In the genomic region with DNA sequence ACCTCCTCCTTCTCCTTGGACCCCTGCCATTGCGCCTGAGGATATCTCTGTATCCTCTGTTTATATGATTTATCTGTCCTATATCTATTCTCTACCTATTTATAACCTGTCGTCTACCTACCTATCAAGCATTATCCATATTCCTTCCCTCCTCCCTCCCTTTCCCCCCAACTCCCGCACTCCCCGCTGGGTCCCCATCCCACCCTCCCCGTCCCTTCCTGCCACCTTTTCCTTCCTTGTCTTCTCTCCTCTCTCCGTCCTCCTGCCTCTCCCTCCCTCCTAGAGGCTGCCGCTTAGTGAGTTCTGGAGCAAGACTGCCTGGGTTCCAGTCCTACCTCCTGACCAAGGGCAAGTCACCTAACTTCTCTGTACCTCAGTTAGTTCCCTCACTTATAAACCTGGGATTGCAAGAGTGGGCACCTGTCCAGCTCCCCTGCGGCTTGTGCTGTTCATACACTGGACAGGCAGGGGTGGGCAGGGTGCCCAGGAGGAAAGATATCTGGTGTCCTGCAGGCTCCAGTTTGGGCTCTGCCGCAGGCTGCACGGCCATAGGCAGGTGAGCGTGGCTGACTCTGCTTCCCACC, we compare ENCODE assay signal across 8 cellular contexts. TPM values are rescaled to one million over a fixed set of nuclear protein-coding genes. Genes with fewer than 3 reads are reported as not detected.
A peak's percentile ranks its signal among the peaks of the same experiment; 100 is the strongest.
DNase-seq lines count a peak whose midpoint lies in the region; ATAC-seq and TF ChIP-seq lines count a peak whose summit lies in the region.
"Had no signal": no experiment of that assay in that cellular context is flagged by ENCODE, and none has a peak within 500 bp of the region (broad histone marks: within the 10 kb centered on the region; RNA-seq: fewer than 3 reads in every experiment).

No MANE protein-coding gene starts in this region.

- H3K27ac ChIP-seq in PC-3 (ENCODE audit: low read length), result peak overlapping the region; percentile 89
- peak overlapping the region in 2 of 4 donors; percentile 26 to 38 for H3K27ac ChIP-seq in esophagus squamous epithelium
- H3K27ac ChIP-seq in osteoblast (ENCODE audit: low read depth, low read length), result no peak overlapping the region

- BruUV-seq in PC-3 (replicated peaks; lab: Mats Ljungman, UMichigan), result no TSS peak

- no peaks in the 10 kb centered on the region for H4K20me1 ChIP-seq in PC-3 (ENCODE audit: low read length)
- H4K20me1 ChIP-seq in osteoblast (ENCODE audit: insufficient read depth, low read length), result peaks cover 19% of the 10 kb centered on the region

- H2AFZ ChIP-seq in PC-3 (ENCODE audit: low read length), result peak overlapping the region; percentile 73; the same call in 1 of the 2 replicates
- H2AFZ ChIP-seq in osteoblast (ENCODE audit: low read length), result no peak overlapping the region

- in situ Hi-C loops in G401 (cut with HindIII; ENCODE audit: low sequenced_read_pairs), result no loop called here

- POLR2A ChIA-PET in PC-3 (lab: Charles Lee; ENCODE audit: unreplicated experiment), result interaction anchor here (0.6 kb wide), 1 partner anchor 19 kb away, joined by 8 read pairs; no protein-coding TSS in a partner anchor

- ATAC-seq in PC-3, result peak; percentile 55
- ATAC-seq in HG03108 (IDR thresholded peaks at IDR 0.05; ENCODE audit: unreplicated experiment), result no peak

- H3F3A ChIP-seq in PC-3 (ENCODE audit: low read length, unreplicated experiment), result no peaks in the 10 kb centered on the region

- peak overlapping the region; percentile 91 for H3K4me2 ChIP-seq in PC-3 (ENCODE audit: low read length)
- no peak overlapping the region for H3K4me2 ChIP-seq in osteoblast (ENCODE audit: insufficient read depth, low read length)

- no peaks in the 10 kb centered on the region for H3K79me2 ChIP-seq in PC-3 (ENCODE audit: low read length)
- no peaks in the 10 kb centered on the region for H3K79me2 ChIP-seq in osteoblast (ENCODE audit: insufficient read depth, low read length)

- H3K36me3 ChIP-seq in PC-3 (ENCODE audit: low read depth, low read length), result no peaks in the 10 kb centered on the region
- no peaks in the 10 kb centered on the region for H3K36me3 ChIP-seq in esophagus squamous epithelium
- H3K36me3 ChIP-seq in osteoblast (ENCODE audit: insufficient read depth, low read length), result no peaks in the 10 kb centered on the region

- no peak for TF ChIP-seq CTCF in PC-3 (conservative IDR thresholded peaks at IDR 0.05; ENCODE audit: low read depth, low read length)
- TF ChIP-seq CTCF in esophagus squamous epithelium (IDR thresholded peaks at IDR 0.05), result no peak
- TF ChIP-seq CTCF in osteoblast (IDR thresholded peaks at IDR 0.05; ENCODE audit: extremely low read depth, low read depth, low read length), result no peak

- DNase-seq in G401 (ENCODE audit: low spot score) (peak; percentile 49), PC-3 (peak; percentile 96), esophagus squamous epithelium (lab: John Stamatoyannopoulos, UW) (no peak), osteoblast (ENCODE audit: insufficient read length, low spot score, missing footprints) (peak; percentile 81), 8988T (no peak), medulla oblongata (ENCODE audit: extremely low spot score) (no peak)

- H3K9me2 ChIP-seq in PC-3 (replicated peaks; ENCODE audit: low read length), result no peaks in the 10 kb centered on the region

- CTCF ChIA-PET in PC-3 (lab: Charles Lee), result interaction anchor here (0.9 to 1.4 kb wide), 2 partner anchors 31 to 46 kb away, joined by 4 to 15 read pairs; no protein-coding TSS in a partner anchor

- WGBS in esophagus squamous epithelium, 2 donors, result 8 to 9% methylated on average over 7 of the region's 11 CpGs

- H3K27me3 ChIP-seq in PC-3 (ENCODE audit: low read length) (no peaks in the 10 kb centered on the region), esophagus squamous epithelium (peaks cover 4 to 62% (median 16%) of the 10 kb centered on the region in 4 donors), osteoblast (ENCODE audit: insufficient read depth, low read length) (peaks cover 14% of the 10 kb centered on the region)

- H3K9me3 ChIP-seq in PC-3 (ENCODE audit: low read length) (no peaks in the 10 kb centered on the region), esophagus squamous epithelium (no peaks in the 10 kb centered on the region), osteoblast (ENCODE audit: low read depth, low read length) (no peaks in the 10 kb centered on the region)

- H3K4me1 ChIP-seq in PC-3 (ENCODE audit: insufficient read depth, low read length) (peaks cover 29% of the 10 kb centered on the region), esophagus squamous epithelium (peaks cover 19 to 53% (median 26%) of the 10 kb centered on the region in 3 donors), osteoblast (ENCODE audit: insufficient read depth, low read length) (no peaks in the 10 kb centered on the region)

- TF ChIP-seq POLR2A in esophagus squamous epithelium (IDR thresholded peaks at IDR 0.05), result no peak

- intact Hi-C loops in PC-3 (cut with micrococcal nuclease), result loop anchor here (2.0 kb wide), 1 partner anchor 31 kb away; a partner anchor contains a TSS
- intact Hi-C loops in esophagus squamous epithelium (cut with DNase I), result no loop called here

- H3K9ac ChIP-seq in PC-3 (ENCODE audit: low read length), result peak overlapping the region; percentile 50

- peak overlapping the region; percentile 66 for H3K4me3 ChIP-seq in PC-3 (ENCODE audit: low read length)
- peak overlapping the region in 3 of 4 donors; percentile 32 to 56 (median 36) for H3K4me3 ChIP-seq in esophagus squamous epithelium
- H3K4me3 ChIP-seq in osteoblast (ENCODE audit: insufficient read depth, low read length), result no peak overlapping the region

RNA-seq across cellular contexts. Expression of a gene that starts 16.1 kb away (rescaled TPM):
- 0.10 and 0.12 TPM in 2 replicates for total RNA-seq in G401 (2014; rRNA removed; shearing (Covaris generic))
- total RNA-seq in PC-3 (2014; rRNA removed) (1.1 and 3.7 TPM in 2 replicates), esophagus squamous epithelium (1 to 10 TPM in 2 of 4 donors, under 1 TPM in 1, not detected in 1; 0.44 to 4.4 (median 2.0) TPM), osteoblast (not detected in 2 replicates)

RNA-seq across cellular contexts. Expression of a gene that starts 17.7 kb away (rescaled TPM):
- 5.3 and 12.4 TPM in 2 replicates for total RNA-seq in G401 (2014; rRNA removed; shearing (Covaris generic))
- total RNA-seq in PC-3 (2014; rRNA removed) (55.5 and 65.8 TPM in 2 replicates), esophagus squamous epithelium (10 to 100 TPM; 22.9 to 95.2 (median 49.6) TPM), osteoblast (40.7 and 42.3 TPM in 2 replicates)

RNA-seq across cellular contexts. Expression of a gene that starts 32.2 kb away (rescaled TPM):
- 20.6 and 20.7 TPM in 2 replicates for total RNA-seq in G401 (2014; rRNA removed; shearing (Covaris generic))
- 7.1 and 12.6 TPM in 2 replicates for total RNA-seq in PC-3 (2014; rRNA removed)
- total RNA-seq in esophagus squamous epithelium, result 10 to 100 TPM in 2 of 4 donors, 1 to 10 TPM in 2; 8.1 to 13.1 (median 10.1) TPM
- 14.4 and 21.4 TPM in 2 replicates for total RNA-seq in osteoblast

RNA-seq across cellular contexts. Expression of a gene that starts 41.7 kb away (rescaled TPM):
- total RNA-seq in G401 (2014; rRNA removed; shearing (Covaris generic)), result 85.4 and 87.3 TPM in 2 replicates
- 0.73 and 1.4 TPM in 2 replicates for total RNA-seq in PC-3 (2014; rRNA removed)
- total RNA-seq in esophagus squamous epithelium, result 10 to 100 TPM in 2 of 4 donors, 1 to 10 TPM in 2; 6.0 to 39.4 (median 9.8) TPM
- total RNA-seq in osteoblast, result 18.8 and 20.3 TPM in 2 replicates
- total RNA-seq: OCI-LY7 had no signal

Comparison
In these comparisons a context has a peak if more than half of its experiments do, and no peak if none do; other contexts are left out.
1. DNase-seq: peak in G401 (single experiment), PC-3 (single experiment) and osteoblast (single experiment); none in esophagus squamous epithelium (single experiment), 8988T (single experiment) and medulla oblongata (single experiment).